In the genomic region with DNA sequence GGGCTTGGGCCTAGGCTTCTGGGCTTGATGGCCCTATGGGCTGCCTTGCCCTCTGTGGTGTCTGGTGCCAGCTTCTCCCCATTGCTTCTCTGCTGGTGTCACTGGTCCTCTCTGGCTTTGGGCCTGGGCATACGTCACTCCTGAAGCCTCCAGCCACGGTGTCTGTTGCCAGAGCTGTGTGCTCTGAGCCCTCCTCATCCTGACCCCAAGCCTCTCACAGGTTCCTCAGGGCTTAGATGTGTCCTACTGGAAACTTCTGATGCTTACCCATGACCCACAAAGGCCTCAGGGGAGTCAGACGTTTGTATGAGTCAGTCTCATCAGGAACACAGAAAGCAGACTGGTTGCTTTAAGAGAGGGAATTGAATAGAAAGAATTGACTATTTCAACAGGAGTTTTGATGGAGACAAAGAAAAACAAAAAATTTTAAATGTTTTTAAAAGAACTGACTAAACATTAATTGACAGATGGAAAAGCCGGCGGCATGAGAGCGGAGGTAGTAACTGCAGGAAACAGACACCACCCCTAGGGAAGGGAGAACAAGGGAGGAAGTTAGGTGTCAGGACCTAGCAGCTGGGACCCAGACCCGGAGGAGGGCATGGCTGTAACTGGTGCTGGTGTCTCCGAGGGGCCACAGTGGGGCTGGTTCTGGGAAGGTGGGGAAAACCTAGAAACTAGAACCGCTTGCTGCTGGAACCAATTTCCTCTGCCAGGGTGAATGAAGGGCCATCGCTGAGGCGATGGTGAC, we compare ENCODE assay signal across 9 cellular contexts. TPM values are rescaled to one million over a fixed set of nuclear protein-coding genes. Genes with fewer than 3 reads are reported as not detected.
DNase-seq lines count a peak whose midpoint lies in the region; ATAC-seq and TF ChIP-seq lines count a peak whose summit lies in the region.
"Had no signal": no experiment of that assay in that cellular context is flagged by ENCODE, and none has a peak within 500 bp of the region (broad histone marks: within the 10 kb centered on the region; RNA-seq: fewer than 3 reads in every experiment).

No MANE protein-coding gene starts in this region.

- no peaks in the 10 kb centered on the region for H3K36me3 Mint-ChIP-seq in activated T-cell treated with anti-CD3 and anti-CD28 coated beads, Interleukin-2, amount 50 U/mL, for 72 hours (ENCODE audit: insufficient read depth in 2 of 2)
- H3K36me3 Mint-ChIP-seq in activated T-cell treated with anti-CD3 and anti-CD28 coated beads, Interleukin-2, amount 50 U/mL, for 24 hours (ENCODE audit: low read depth), result no peaks in the 10 kb centered on the region
- no peaks in the 10 kb centered on the region for H3K36me3 Mint-ChIP-seq in MCF 10A (ENCODE audit: insufficient read depth, unreplicated experiment)
- H3K36me3 Mint-ChIP-seq in type B pancreatic cell, result no peaks in the 10 kb centered on the region

- peaks cover 3% of the 10 kb centered on the region for H3K4me1 ChIP-seq in hepatocyte (ENCODE audit: insufficient read depth)

- no peaks in the 10 kb centered on the region for H3K36me3 ChIP-seq in hepatocyte (replicated peaks; ENCODE audit: insufficient read depth, low read depth)

- no peak overlapping the region for H3K4me3 ChIP-seq in hepatocyte

- intact Hi-C loops in MCF 10A (cut with micrococcal nuclease), result no loop called here

- ATAC-seq in activated T-cell treated with anti-CD3 and anti-CD28 coated beads, Interleukin-2, amount 50 U/mL, for 72 hours (replicated peaks in 1 of 2), result no peak
- no peak for ATAC-seq in GM19351 (IDR thresholded peaks at IDR 0.05; ENCODE audit: unreplicated experiment)

- no peaks in the 10 kb centered on the region for H3K9me3 Mint-ChIP-seq in activated T-cell treated with anti-CD3 and anti-CD28 coated beads, Interleukin-2, amount 50 U/mL, for 72 hours
- no peaks in the 10 kb centered on the region for H3K9me3 Mint-ChIP-seq in activated T-cell treated with anti-CD3 and anti-CD28 coated beads, Interleukin-2, amount 50 U/mL, for 24 hours
- no peaks in the 10 kb centered on the region for H3K9me3 Mint-ChIP-seq in MCF 10A (ENCODE audit: unreplicated experiment)
- no peaks in the 10 kb centered on the region for H3K9me3 Mint-ChIP-seq in type B pancreatic cell

- H3K4me3 Mint-ChIP-seq in activated T-cell treated with anti-CD3 and anti-CD28 coated beads, Interleukin-2, amount 50 U/mL, for 72 hours, result no peak overlapping the region
- H3K4me3 Mint-ChIP-seq in activated T-cell treated with anti-CD3 and anti-CD28 coated beads, Interleukin-2, amount 50 U/mL, for 24 hours, result no peak overlapping the region
- no peak overlapping the region for H3K4me3 Mint-ChIP-seq in MCF 10A (ENCODE audit: unreplicated experiment)
- no peak overlapping the region for H3K4me3 Mint-ChIP-seq in type B pancreatic cell

- H3K9me2 ChIP-seq in hepatocyte (replicated peaks; ENCODE audit: insufficient read depth), result no peaks in the 10 kb centered on the region

- no peak for TF ChIP-seq CTCF in MCF 10A (IDR thresholded peaks at IDR 0.05; ENCODE audit: unreplicated experiment)
- TF ChIP-seq CTCF in type B pancreatic cell (conservative IDR thresholded peaks at IDR 0.05), result no peak
- TF ChIP-seq CTCF in hepatocyte (IDR thresholded peaks at IDR 0.05; ENCODE audit: poor library complexity), result no peak

- H3K9me3 ChIP-seq in hepatocyte (ENCODE audit: low read depth), result no peaks in the 10 kb centered on the region

- no peak overlapping the region for H2AFZ ChIP-seq in hepatocyte

- WGBS in hepatocyte (ENCODE audit: low lambda C conversion rate, missing lambda C conversion rate), result 75% methylated on average over 11 of the region's 11 CpGs

- H3K27ac Mint-ChIP-seq in activated T-cell treated with anti-CD3 and anti-CD28 coated beads, Interleukin-2, amount 50 U/mL, for 72 hours, result peak overlapping the region; percentile 65
- H3K27ac Mint-ChIP-seq in activated T-cell treated with anti-CD3 and anti-CD28 coated beads, Interleukin-2, amount 50 U/mL, for 24 hours, result no peak overlapping the region
- H3K27ac Mint-ChIP-seq in MCF 10A (ENCODE audit: low read depth, unreplicated experiment) (peak overlapping the region; percentile 29), type B pancreatic cell (peak overlapping the region; percentile 86)

- H3K27ac ChIP-seq in hepatocyte, result no peak overlapping the region

- no peaks in the 10 kb centered on the region for H3K79me2 ChIP-seq in hepatocyte

- peaks cover 10% of the 10 kb centered on the region for H3K4me1 Mint-ChIP-seq in activated T-cell treated with anti-CD3 and anti-CD28 coated beads, Interleukin-2, amount 50 U/mL, for 72 hours (ENCODE audit: low read depth)
- no peaks in the 10 kb centered on the region for H3K4me1 Mint-ChIP-seq in activated T-cell treated with anti-CD3 and anti-CD28 coated beads, Interleukin-2, amount 50 U/mL, for 24 hours (ENCODE audit: low read depth)
- H3K4me1 Mint-ChIP-seq in MCF 10A (ENCODE audit: insufficient read depth, unreplicated experiment), result peaks cover 29% of the 10 kb centered on the region
- peaks cover 24% of the 10 kb centered on the region for H3K4me1 Mint-ChIP-seq in type B pancreatic cell (ENCODE audit: unreplicated experiment)

- no peaks in the 10 kb centered on the region for H3K27me3 ChIP-seq in hepatocyte

- no peak overlapping the region for H3K4me2 ChIP-seq in hepatocyte

- CTCF ChIA-PET in MCF 10A (lab: Yijun Ruan, JAX), result interaction anchor here (0.6 kb wide), 1 partner anchor 51 kb away, joined by 3 read pairs; no protein-coding TSS in a partner anchor

- H4K20me1 ChIP-seq in hepatocyte (ENCODE audit: insufficient read depth, poor library complexity, severe bottlenecking), result no peaks in the 10 kb centered on the region

- BruUV-seq in MCF 10A (replicated peaks; lab: Mats Ljungman, UMichigan), result no TSS peak

- H3K27me3 Mint-ChIP-seq in activated T-cell treated with anti-CD3 and anti-CD28 coated beads, Interleukin-2, amount 50 U/mL, for 72 hours (ENCODE audit: low read depth), result no peaks in the 10 kb centered on the region
- peaks cover 5% of the 10 kb centered on the region for H3K27me3 Mint-ChIP-seq in activated T-cell treated with anti-CD3 and anti-CD28 coated beads, Interleukin-2, amount 50 U/mL, for 24 hours
- no peaks in the 10 kb centered on the region for H3K27me3 Mint-ChIP-seq in MCF 10A (ENCODE audit: insufficient read depth, unreplicated experiment)
- no peaks in the 10 kb centered on the region for H3K27me3 Mint-ChIP-seq in type B pancreatic cell

- DNase-seq in activated T-cell treated with anti-CD3 and anti-CD28 coated beads, Interleukin-2, amount 50 U/mL, for 72 hours, result no peak
- DNase-seq in activated T-cell treated with anti-CD3 and anti-CD28 coated beads, Interleukin-2, amount 50 U/mL, for 24 hours, result no peak
- DNase-seq in MCF 10A (ENCODE audit: unreplicated experiment), result peak; percentile 83
- peak; percentile 84 for DNase-seq in islet precursor cell
- no peak for DNase-seq in type B pancreatic cell (ENCODE audit: extremely low spot score, unreplicated experiment)
- no peak for DNase-seq in hepatocyte (ENCODE audit: low spot score)
- no peak for DNase-seq in NCI-H446 treated with DMSO at 0.1 percent for 48 hours (lab: John Stamatoyannopoulos, UW)
- DNase-seq: erythroblast had no signal

- POLR2A ChIA-PET in MCF 10A (lab: Yijun Ruan, JAX), result interaction anchor here (0.6 to 1.2 kb wide), 5 partner anchors 15 to 114 kb away, joined by 3 to 4 read pairs (median 3); no protein-coding TSS in a partner anchor

RNA-seq across cellular contexts. Expression of a gene that starts 39.9 kb away (rescaled TPM):
- total RNA-seq in activated T-cell treated with anti-CD3 and anti-CD28 coated beads, Interleukin-2, amount 50 U/mL, for 72 hours, result 1 to 10 TPM; 1.9 to 2.1 TPM
- 22.5 and 43.5 TPM in 2 replicates for total RNA-seq in MCF 10A (2022)
- total RNA-seq in type B pancreatic cell (ENCODE audit: low replicate concordance), result 101 and 207 TPM in 2 replicates
- total RNA-seq in hepatocyte, result 3.9 and 6.8 TPM in 2 replicates
- polyA plus RNA-seq in hepatocyte, result 29.0 and 30.0 TPM in 2 replicates

Comparison
In these comparisons a context has a peak if more than half of its experiments do, and no peak if none do; other contexts are left out.
1. DNase-seq: peak in MCF 10A (single experiment) and islet precursor cell (single experiment); none in activated T-cell treated with anti-CD3 and anti-CD28 coated beads, Interleukin-2, amount 50 U/mL, for 72 hours (0 of 2), activated T-cell treated with anti-CD3 and anti-CD28 coated beads, Interleukin-2, amount 50 U/mL, for 24 hours (single experiment), type B pancreatic cell (single experiment), hepatocyte (single experiment) and NCI-H446 treated with DMSO at 0.1 percent for 48 hours (single experiment).